1 cellular context compared by ENCODE assay signal in the genomic region with DNA sequence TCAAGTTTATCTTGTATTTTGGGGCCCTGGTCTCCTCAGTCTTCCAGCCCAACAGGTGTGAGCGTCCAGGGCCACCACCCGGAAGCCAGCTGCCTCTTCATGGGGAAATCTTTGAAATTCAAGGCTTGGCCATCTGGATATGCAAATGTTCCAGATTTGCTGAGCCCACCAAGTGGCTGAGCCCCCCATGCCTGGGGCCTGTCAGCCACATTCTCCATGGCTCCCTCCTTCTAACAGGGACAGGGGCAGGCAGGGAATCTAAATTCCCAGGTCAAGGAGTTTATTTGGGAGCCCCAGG.
TF ChIP-seq lines count a peak whose summit lies in the region.

No MANE protein-coding gene starts in this region.

TF ChIP-seq in GM23338, 12 proteins besides CTCF, POLR2A, EP300 and RAD21:
- TF ChIP-seq, protein P1, sequence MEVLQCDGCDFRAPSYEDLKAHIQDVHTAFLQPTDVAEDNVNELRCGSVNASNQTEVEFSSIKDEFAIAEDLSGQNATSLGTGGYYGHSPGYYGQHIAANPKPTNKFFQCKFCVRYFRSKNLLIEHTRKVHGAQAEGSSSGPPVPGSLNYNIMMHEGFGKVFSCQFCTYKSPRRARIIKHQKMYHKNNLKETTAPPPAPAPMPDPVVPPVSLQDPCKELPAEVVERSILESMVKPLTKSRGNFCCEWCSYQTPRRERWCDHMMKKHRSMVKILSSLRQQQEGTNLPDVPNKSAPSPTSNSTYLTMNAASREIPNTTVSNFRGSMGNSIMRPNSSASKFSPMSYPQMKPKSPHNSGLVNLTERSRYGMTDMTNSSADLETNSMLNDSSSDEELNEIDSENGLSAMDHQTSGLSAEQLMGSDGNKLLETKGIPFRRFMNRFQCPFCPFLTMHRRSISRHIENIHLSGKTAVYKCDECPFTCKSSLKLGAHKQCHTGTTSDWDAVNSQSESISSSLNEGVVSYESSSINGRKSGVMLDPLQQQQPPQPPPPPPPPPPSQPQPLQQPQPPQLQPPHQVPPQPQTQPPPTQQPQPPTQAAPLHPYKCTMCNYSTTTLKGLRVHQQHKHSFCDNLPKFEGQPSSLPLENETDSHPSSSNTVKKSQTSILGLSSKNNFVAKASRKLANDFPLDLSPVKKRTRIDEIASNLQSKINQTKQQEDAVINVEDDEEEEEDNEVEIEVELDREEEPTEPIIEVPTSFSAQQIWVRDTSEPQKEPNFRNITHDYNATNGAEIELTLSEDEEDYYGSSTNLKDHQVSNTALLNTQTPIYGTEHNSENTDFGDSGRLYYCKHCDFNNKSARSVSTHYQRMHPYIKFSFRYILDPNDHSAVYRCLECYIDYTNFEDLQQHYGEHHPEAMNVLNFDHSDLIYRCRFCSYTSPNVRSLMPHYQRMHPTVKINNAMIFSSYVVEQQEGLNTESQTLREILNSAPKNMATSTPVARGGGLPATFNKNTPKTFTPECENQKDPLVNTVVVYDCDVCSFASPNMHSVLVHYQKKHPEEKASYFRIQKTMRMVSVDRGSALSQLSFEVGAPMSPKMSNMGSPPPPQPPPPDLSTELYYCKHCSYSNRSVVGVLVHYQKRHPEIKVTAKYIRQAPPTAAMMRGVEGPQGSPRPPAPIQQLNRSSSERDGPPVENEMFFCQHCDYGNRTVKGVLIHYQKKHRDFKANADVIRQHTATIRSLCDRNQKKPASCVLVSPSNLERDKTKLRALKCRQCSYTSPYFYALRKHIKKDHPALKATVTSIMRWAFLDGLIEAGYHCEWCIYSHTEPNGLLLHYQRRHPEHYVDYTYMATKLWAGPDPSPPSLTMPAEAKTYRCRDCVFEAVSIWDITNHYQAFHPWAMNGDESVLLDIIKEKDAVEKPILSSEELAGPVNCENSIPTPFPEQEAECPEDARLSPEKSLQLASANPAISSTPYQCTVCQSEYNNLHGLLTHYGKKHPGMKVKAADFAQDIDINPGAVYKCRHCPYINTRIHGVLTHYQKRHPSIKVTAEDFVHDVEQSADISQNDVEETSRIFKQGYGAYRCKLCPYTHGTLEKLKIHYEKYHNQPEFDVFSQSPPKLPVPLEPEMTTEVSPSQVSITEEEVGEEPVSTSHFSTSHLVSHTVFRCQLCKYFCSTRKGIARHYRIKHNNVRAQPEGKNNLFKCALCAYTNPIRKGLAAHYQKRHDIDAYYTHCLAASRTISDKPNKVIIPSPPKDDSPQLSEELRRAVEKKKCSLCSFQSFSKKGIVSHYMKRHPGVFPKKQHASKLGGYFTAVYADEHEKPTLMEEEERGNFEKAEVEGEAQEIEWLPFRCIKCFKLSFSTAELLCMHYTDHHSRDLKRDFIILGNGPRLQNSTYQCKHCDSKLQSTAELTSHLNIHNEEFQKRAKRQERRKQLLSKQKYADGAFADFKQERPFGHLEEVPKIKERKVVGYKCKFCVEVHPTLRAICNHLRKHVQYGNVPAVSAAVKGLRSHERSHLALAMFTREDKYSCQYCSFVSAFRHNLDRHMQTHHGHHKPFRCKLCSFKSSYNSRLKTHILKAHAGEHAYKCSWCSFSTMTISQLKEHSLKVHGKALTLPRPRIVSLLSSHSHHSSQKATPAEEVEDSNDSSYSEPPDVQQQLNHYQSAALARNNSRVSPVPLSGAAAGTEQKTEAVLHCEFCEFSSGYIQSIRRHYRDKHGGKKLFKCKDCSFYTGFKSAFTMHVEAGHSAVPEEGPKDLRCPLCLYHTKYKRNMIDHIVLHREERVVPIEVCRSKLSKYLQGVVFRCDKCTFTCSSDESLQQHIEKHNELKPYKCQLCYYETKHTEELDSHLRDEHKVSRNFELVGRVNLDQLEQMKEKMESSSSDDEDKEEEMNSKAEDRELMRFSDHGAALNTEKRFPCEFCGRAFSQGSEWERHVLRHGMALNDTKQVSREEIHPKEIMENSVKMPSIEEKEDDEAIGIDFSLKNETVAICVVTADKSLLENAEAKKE (CRISPR knock-in tag; IDR thresholded peaks at IDR 0.05), result no peak
- no peak for TF ChIP-seq NANOG (IDR thresholded peaks at IDR 0.05; ENCODE audit: borderline replicate concordance)
- no peak for TF ChIP-seq ZNF114 (CRISPR knock-in tag; IDR thresholded peaks at IDR 0.05)
- TF ChIP-seq, protein P2, sequence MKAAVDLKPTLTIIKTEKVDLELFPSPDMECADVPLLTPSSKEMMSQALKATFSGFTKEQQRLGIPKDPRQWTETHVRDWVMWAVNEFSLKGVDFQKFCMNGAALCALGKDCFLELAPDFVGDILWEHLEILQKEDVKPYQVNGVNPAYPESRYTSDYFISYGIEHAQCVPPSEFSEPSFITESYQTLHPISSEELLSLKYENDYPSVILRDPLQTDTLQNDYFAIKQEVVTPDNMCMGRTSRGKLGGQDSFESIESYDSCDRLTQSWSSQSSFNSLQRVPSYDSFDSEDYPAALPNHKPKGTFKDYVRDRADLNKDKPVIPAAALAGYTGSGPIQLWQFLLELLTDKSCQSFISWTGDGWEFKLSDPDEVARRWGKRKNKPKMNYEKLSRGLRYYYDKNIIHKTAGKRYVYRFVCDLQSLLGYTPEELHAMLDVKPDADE (IDR thresholded peaks at IDR 0.05), result no peak
- TF ChIP-seq EZH2 (IDR thresholded peaks at IDR 0.05; ENCODE audit: low read depth, unreplicated experiment), result no peak
- TF ChIP-seq JUNB (IDR thresholded peaks at IDR 0.05; ENCODE audit: unreplicated experiment), result no peak
- no peak for TF ChIP-seq EZH2phosphoT487 (IDR thresholded peaks at IDR 0.05; ENCODE audit: unreplicated experiment)
- TF ChIP-seq ZNF331 (CRISPR knock-in tag; IDR thresholded peaks at IDR 0.05; ENCODE audit: low read depth), result no peak
- no peak for TF ChIP-seq CREB1 (CRISPR knock-in tag; IDR thresholded peaks at IDR 0.05; ENCODE audit: low read depth)
- no peak for TF ChIP-seq POLR2AphosphoS5 (IDR thresholded peaks at IDR 0.05; ENCODE audit: low read depth)
- no peak for TF ChIP-seq STAT1 (IDR thresholded peaks at IDR 0.05; ENCODE audit: unreplicated experiment)
